Comparison of ENCODE assay signal across 9 cellular contexts in genomic region chr3:155753038-155753647, GRCh38. TPM values are rescaled to one million over a fixed set of nuclear protein-coding genes. Genes with fewer than 3 reads are reported as not detected.
DNase-seq lines count a peak whose midpoint lies in the region.
"Had no signal": no experiment of that assay in that cellular context is flagged by ENCODE, and none has a peak within 500 bp of the region (broad histone marks: within the 10 kb centered on the region; RNA-seq: fewer than 3 reads in every experiment).

No MANE protein-coding gene starts in this region.

- DNase-seq in NCI-H2107 treated with DMSO at 0.1 percent for 48 hours (lab: John Stamatoyannopoulos, UW; ENCODE audit: unreplicated experiment) (peak; percentile 62), NCI-H2107 (lab: John Stamatoyannopoulos, UW) (no peak), HT1080 (ENCODE audit: low read depth) (peak; percentile 48), RPMI8226 (peak; percentile 69), iPS-NIHi11 (ENCODE audit: low spot score) (peak; percentile 35), Ammon's horn (ENCODE audit: low spot score) (no peak)
- DNase-seq in stimulated activated CD4-positive, alpha-beta T cell treated with anti-CD3 and anti-CD28 coated beads, Interleukin-4, amount 100 ng/mL, for 4 hours = no peak
- DNase-seq in activated CD4-positive, alpha-beta T cell treated with anti-CD3 and anti-CD28 coated beads, Interleukin-2, amount 50 U/mL, for 1 hour = no peak
- DNase-seq: activated B cell treated with CpG ODN at 0.5 μM for 24 hours had no signal

RNA-seq across cellular contexts. Expression of gene PLCH1, which starts 8.3 kb away (rescaled TPM):
- total RNA-seq in HT1080 (2014; rRNA removed; shearing (Covaris generic)) = 0.37 and 0.53 TPM in 2 replicates
- polyA plus RNA-seq in HT1080 (2015; cell fraction: cytosol; rRNA removed) = 0.42 and 0.58 TPM in 2 replicates
- polyA plus RNA-seq in HT1080 (2015; cell fraction: nucleus; rRNA removed) = 0.62 and 1.3 TPM in 2 replicates

RNA-seq across cellular contexts. Expression of gene C3orf33, which starts 52.9 kb away (rescaled TPM):
- total RNA-seq in HT1080 (2014; rRNA removed; shearing (Covaris generic)) = 3.1 and 3.8 TPM in 2 replicates
- 3.4 and 4.1 TPM in 2 replicates for polyA plus RNA-seq in HT1080 (2015; cell fraction: cytosol; rRNA removed)
- polyA plus RNA-seq in HT1080 (2015; cell fraction: nucleus; rRNA removed) = 2.4 and 4.6 TPM in 2 replicates

Comparison
In these comparisons a context has a peak if more than half of its experiments do, and no peak if none do; other contexts are left out.
1. DNase-seq: peak in NCI-H2107 treated with DMSO at 0.1 percent for 48 hours (single experiment), HT1080 (single experiment), RPMI8226 (single experiment) and iPS-NIHi11 (single experiment); none in NCI-H2107 (single experiment), stimulated activated CD4-positive, alpha-beta T cell treated with anti-CD3 and anti-CD28 coated beads, Interleukin-4, amount 100 ng/mL, for 4 hours (0 of 2), activated CD4-positive, alpha-beta T cell treated with anti-CD3 and anti-CD28 coated beads, Interleukin-2, amount 50 U/mL, for 1 hour (single experiment) and Ammon's horn (single experiment).